Comparison of ENCODE assay signal across 2 cellular contexts in the genomic region with DNA sequence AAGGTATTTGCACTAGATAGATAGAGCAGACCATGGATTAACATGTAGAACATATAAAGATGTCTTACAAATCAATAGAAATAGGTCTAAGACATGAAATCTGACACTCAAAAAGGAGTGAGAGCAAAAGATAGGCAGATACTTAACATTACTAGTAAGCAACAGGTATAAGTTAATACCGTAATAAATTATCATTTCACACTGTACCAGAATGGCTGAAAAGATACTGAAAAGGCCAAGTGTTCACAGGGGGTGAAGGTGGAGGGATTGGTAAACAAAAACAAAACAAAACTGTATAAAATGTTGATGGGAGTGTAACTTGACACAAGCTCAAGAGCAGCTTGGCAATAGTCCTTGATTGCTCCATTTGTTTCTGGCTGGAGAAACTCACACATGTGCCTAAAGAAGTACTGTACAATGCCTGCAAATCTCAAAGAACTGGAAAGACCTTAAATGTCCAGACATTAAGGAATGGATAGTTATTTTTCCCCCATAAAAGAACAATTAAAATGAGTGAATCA.
TF ChIP-seq lines count a peak whose summit lies in the region.

No MANE protein-coding gene starts in this region.

TF ChIP-seq in GM23338, 12 proteins besides CTCF, POLR2A, EP300 and RAD21 (continues in another document):
- TF ChIP-seq, protein P1, sequence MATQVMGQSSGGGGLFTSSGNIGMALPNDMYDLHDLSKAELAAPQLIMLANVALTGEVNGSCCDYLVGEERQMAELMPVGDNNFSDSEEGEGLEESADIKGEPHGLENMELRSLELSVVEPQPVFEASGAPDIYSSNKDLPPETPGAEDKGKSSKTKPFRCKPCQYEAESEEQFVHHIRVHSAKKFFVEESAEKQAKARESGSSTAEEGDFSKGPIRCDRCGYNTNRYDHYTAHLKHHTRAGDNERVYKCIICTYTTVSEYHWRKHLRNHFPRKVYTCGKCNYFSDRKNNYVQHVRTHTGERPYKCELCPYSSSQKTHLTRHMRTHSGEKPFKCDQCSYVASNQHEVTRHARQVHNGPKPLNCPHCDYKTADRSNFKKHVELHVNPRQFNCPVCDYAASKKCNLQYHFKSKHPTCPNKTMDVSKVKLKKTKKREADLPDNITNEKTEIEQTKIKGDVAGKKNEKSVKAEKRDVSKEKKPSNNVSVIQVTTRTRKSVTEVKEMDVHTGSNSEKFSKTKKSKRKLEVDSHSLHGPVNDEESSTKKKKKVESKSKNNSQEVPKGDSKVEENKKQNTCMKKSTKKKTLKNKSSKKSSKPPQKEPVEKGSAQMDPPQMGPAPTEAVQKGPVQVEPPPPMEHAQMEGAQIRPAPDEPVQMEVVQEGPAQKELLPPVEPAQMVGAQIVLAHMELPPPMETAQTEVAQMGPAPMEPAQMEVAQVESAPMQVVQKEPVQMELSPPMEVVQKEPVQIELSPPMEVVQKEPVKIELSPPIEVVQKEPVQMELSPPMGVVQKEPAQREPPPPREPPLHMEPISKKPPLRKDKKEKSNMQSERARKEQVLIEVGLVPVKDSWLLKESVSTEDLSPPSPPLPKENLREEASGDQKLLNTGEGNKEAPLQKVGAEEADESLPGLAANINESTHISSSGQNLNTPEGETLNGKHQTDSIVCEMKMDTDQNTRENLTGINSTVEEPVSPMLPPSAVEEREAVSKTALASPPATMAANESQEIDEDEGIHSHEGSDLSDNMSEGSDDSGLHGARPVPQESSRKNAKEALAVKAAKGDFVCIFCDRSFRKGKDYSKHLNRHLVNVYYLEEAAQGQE (IDR thresholded peaks at IDR 0.05; ENCODE audit: unreplicated experiment), result no peak
- TF ChIP-seq JUNB (IDR thresholded peaks at IDR 0.05; ENCODE audit: unreplicated experiment) (no peak), CREB1 (CRISPR knock-in tag; IDR thresholded peaks at IDR 0.05; ENCODE audit: low read depth) (no peak), ZNF331 (CRISPR knock-in tag; IDR thresholded peaks at IDR 0.05; ENCODE audit: low read depth) (no peak), NANOG (IDR thresholded peaks at IDR 0.05; ENCODE audit: borderline replicate concordance) (no peak), STAT1 (IDR thresholded peaks at IDR 0.05; ENCODE audit: unreplicated experiment) (no peak), ZNF114 (CRISPR knock-in tag; IDR thresholded peaks at IDR 0.05) (no peak), EZH2 (IDR thresholded peaks at IDR 0.05; ENCODE audit: low read depth, unreplicated experiment) (no peak), ZNF462 (CRISPR knock-in tag; IDR thresholded peaks at IDR 0.05) (no peak), POLR2AphosphoS5 (IDR thresholded peaks at IDR 0.05; ENCODE audit: low read depth) (no peak)

TF ChIP-seq in K562, 482 proteins besides CTCF, POLR2A, EP300 and RAD21:
- TF ChIP-seq ZNF41 (CRISPR knock-in tag; conservative IDR thresholded peaks at IDR 0.05) (no peak), KLF1 (tag; IDR thresholded peaks at IDR 0.05) (no peak), RBM15 (IDR thresholded peaks at IDR 0.05; ENCODE audit: insufficient read depth, low read length) (no peak), CBX3 (IDR thresholded peaks at IDR 0.05; ENCODE audit: borderline replicate concordance in 1 of 2, low read length in 2 of 2) (no peak), NEUROD1 (IDR thresholded peaks at IDR 0.05; ENCODE audit: borderline replicate concordance, low read depth, low read length, partially characterized antibody) (no peak), ZKSCAN3 (CRISPR knock-in tag; IDR thresholded peaks at IDR 0.05) (no peak), TGIF2 (CRISPR knock-in tag; IDR thresholded peaks at IDR 0.05) (no peak), HNRNPL (IDR thresholded peaks at IDR 0.05; ENCODE audit: low read depth, low read length) (no peak), ZFP1 (CRISPR knock-in tag; IDR thresholded peaks at IDR 0.05) (no peak), TSC22D4 (tag; IDR thresholded peaks at IDR 0.05) (no peak), EP400 (IDR thresholded peaks at IDR 0.05) (no peak), ZNF431 (CRISPR knock-in tag; IDR thresholded peaks at IDR 0.05) (no peak), BCL6 (CRISPR knock-in tag; IDR thresholded peaks at IDR 0.05) (no peak)
- TF ChIP-seq, protein P2, sequence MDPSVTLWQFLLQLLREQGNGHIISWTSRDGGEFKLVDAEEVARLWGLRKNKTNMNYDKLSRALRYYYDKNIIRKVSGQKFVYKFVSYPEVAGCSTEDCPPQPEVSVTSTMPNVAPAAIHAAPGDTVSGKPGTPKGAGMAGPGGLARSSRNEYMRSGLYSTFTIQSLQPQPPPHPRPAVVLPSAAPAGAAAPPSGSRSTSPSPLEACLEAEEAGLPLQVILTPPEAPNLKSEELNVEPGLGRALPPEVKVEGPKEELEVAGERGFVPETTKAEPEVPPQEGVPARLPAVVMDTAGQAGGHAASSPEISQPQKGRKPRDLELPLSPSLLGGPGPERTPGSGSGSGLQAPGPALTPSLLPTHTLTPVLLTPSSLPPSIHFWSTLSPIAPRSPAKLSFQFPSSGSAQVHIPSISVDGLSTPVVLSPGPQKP (CRISPR knock-in tag; IDR thresholded peaks at IDR 0.05), result no peak
- TF ChIP-seq, protein P3, sequence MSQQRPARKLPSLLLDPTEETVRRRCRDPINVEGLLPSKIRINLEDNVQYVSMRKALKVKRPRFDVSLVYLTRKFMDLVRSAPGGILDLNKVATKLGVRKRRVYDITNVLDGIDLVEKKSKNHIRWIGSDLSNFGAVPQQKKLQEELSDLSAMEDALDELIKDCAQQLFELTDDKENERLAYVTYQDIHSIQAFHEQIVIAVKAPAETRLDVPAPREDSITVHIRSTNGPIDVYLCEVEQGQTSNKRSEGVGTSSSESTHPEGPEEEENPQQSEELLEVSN (IDR thresholded peaks at IDR 0.05; ENCODE audit: borderline replicate concordance in 1 of 2, extremely low read depth in 1 of 2, insufficient read depth in 1 of 2, insufficient read length in 1 of 2, low read depth in 1 of 2, low read length in 1 of 2, poor library complexity in 1 of 2, severe bottlenecking in 1 of 2), result no peak
- TF ChIP-seq, protein P4, sequence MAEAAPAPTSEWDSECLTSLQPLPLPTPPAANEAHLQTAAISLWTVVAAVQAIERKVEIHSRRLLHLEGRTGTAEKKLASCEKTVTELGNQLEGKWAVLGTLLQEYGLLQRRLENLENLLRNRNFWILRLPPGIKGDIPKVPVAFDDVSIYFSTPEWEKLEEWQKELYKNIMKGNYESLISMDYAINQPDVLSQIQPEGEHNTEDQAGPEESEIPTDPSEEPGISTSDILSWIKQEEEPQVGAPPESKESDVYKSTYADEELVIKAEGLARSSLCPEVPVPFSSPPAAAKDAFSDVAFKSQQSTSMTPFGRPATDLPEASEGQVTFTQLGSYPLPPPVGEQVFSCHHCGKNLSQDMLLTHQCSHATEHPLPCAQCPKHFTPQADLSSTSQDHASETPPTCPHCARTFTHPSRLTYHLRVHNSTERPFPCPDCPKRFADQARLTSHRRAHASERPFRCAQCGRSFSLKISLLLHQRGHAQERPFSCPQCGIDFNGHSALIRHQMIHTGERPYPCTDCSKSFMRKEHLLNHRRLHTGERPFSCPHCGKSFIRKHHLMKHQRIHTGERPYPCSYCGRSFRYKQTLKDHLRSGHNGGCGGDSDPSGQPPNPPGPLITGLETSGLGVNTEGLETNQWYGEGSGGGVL (CRISPR knock-in tag; IDR thresholded peaks at IDR 0.05), result no peak
- TF ChIP-seq, protein P5, sequence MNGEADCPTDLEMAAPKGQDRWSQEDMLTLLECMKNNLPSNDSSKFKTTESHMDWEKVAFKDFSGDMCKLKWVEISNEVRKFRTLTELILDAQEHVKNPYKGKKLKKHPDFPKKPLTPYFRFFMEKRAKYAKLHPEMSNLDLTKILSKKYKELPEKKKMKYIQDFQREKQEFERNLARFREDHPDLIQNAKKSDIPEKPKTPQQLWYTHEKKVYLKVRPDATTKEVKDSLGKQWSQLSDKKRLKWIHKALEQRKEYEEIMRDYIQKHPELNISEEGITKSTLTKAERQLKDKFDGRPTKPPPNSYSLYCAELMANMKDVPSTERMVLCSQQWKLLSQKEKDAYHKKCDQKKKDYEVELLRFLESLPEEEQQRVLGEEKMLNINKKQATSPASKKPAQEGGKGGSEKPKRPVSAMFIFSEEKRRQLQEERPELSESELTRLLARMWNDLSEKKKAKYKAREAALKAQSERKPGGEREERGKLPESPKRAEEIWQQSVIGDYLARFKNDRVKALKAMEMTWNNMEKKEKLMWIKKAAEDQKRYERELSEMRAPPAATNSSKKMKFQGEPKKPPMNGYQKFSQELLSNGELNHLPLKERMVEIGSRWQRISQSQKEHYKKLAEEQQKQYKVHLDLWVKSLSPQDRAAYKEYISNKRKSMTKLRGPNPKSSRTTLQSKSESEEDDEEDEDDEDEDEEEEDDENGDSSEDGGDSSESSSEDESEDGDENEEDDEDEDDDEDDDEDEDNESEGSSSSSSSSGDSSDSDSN (IDR thresholded peaks at IDR 0.05; ENCODE audit: borderline replicate concordance in 1 of 2, low read depth in 2 of 2, low read length in 2 of 2), result no peak
